In genomic region chr18:9683418-9684396, GRCh38 we compare ENCODE assay signal across 8 cellular contexts. TPM values are rescaled to one million over a fixed set of nuclear protein-coding genes. Genes with fewer than 3 reads are reported as not detected.
DNase-seq lines count a peak whose midpoint lies in the region; ATAC-seq and TF ChIP-seq lines count a peak whose summit lies in the region.

No MANE protein-coding gene starts in this region.

- peak; percentile 77 for TF ChIP-seq CTCF in choroid plexus epithelial cell (conservative IDR thresholded peaks at IDR 0.05; ENCODE audit: low read depth, low read length)

- no peak overlapping the region for H3K4me3 ChIP-seq in choroid plexus epithelial cell (ENCODE audit: low read depth, low read length)

- peak; percentile 53 for DNase-seq in DMS 273 treated with DMSO at 0.1 percent for 48 hours (lab: John Stamatoyannopoulos, UW)
- DNase-seq in NCI-H226 = peak; percentile 36
- DNase-seq in choroid plexus epithelial cell (ENCODE audit: low read depth) = peak; percentile 90
- peak; percentile 71 to 81 for DNase-seq in lung microvascular endothelial cell (ENCODE audit: low read depth in 2 of 2)
- no peak for DNase-seq in DMS153 treated with DMSO at 0.1 percent for 48 hours (lab: John Stamatoyannopoulos, UW; ENCODE audit: unreplicated experiment)
- no peak for DNase-seq in NCI-H1694 treated with DMSO at 0.1 percent for 48 hours (lab: John Stamatoyannopoulos, UW)
- DNase-seq in stimulated activated CD4-positive, alpha-beta T cell treated with anti-CD3 and anti-CD28 coated beads, Interleukin-2, amount 100 ng/mL, for 48 hours = no peak

- no peak for ATAC-seq in GM21381 (IDR thresholded peaks at IDR 0.05; ENCODE audit: unreplicated experiment)

RNA-seq across cellular contexts. Expression of gene RAB31, which starts 24.4 kb away (rescaled TPM):
- 28.8 and 44.0 TPM in 2 replicates for total RNA-seq in lung microvascular endothelial cell

Comparison
In these comparisons a context has a peak if more than half of its experiments do, and no peak if none do; other contexts are left out.
1. DNase-seq: peak in DMS 273 treated with DMSO at 0.1 percent for 48 hours (single experiment), NCI-H226 (single experiment), choroid plexus epithelial cell (single experiment) and lung microvascular endothelial cell (2 of 2); none in DMS153 treated with DMSO at 0.1 percent for 48 hours (single experiment), NCI-H1694 treated with DMSO at 0.1 percent for 48 hours (single experiment) and stimulated activated CD4-positive, alpha-beta T cell treated with anti-CD3 and anti-CD28 coated beads, Interleukin-2, amount 100 ng/mL, for 48 hours (0 of 2).